Comparison of ENCODE assay signal across 1 cellular context in the genomic region with DNA sequence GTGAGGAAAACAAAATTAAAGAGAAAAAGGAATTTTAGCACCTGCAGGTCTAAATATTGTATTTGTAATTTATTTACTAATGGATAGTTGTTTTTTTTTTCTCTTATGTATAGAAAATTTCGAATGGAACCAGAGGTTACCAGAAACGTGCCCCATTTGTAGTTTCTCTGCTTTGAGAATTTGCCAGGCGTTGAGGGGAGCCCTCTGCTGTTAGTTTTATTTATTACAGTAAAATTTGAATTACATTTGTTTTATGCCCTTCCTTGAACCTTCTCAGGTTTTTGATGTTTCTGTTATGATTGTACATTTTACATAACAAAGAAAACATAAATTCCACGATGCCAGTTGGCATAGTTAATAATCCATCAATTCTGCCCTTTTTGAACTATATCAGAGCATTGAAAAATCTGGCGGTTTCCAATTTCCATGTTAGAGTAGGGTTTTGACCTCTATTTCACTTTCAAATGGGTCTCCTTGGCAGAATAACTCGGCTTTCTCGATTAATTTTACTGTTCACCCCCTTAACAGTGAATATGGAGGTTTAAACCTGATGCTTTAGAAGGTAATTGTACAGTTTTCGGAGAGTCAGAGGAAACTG.
TF ChIP-seq lines count a peak whose summit lies in the region.

No MANE protein-coding gene starts in this region.

TF ChIP-seq in K562, 482 proteins besides CTCF, POLR2A, EP300 and RAD21:
- TF ChIP-seq, protein P1, sequence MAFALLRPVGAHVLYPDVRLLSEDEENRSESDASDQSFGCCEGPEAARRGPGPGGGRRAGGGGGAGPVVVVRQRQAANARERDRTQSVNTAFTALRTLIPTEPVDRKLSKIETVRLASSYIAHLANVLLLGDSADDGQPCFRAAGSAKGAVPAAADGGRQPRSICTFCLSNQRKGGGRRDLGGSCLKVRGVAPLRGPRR (CRISPR knock-in tag; IDR thresholded peaks at IDR 0.05) = no peak
- TF ChIP-seq L3MBTL2 (IDR thresholded peaks at IDR 0.05) (no peak), SMC3 (conservative IDR thresholded peaks at IDR 0.05; ENCODE audit: insufficient read depth, low read depth, low read length) (0 out of 2 replicates have a peak, but pooled peaks have one; percentile 9)
